9 cellular contexts compared by ENCODE assay signal in the genomic region with DNA sequence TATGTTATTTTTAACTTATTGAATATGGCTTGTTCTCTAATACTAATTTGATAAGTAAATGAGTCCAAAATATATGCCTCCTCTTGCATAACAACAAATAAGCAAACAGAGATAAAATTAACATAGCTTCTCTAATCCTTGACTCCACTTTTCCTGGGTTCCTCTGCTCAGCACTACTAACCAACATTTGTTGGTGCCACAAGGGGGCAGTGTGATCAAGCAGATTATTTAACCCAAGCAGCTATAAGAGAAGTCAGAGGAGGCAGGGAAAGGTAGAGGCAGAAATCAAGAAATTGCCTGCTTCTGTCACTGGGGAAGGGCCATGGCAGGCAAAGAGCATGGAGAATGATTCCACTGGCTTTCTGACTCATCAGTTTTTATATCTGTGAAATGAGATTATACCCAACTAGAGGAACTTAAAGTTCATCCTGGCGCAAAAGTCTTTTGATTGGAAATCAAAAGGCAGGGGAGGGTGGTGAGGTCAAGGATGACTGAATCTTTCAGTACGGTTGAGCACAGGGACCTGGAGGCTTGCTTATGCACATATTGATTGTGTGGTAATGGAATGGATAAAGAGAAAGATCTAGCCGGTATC.
DNase-seq lines count a peak whose midpoint lies in the region; ATAC-seq and TF ChIP-seq lines count a peak whose summit lies in the region.
"Had no signal": no experiment of that assay in that cellular context is flagged by ENCODE, and none has a peak within 500 bp of the region (broad histone marks: within the 10 kb centered on the region; RNA-seq: fewer than 3 reads in every experiment).

No MANE protein-coding gene starts in this region.

- BruUV-seq in OCI-LY7 (replicated peaks; lab: Mats Ljungman, UMichigan), result no TSS peak

- no peaks in the 10 kb centered on the region for H3K9me2 ChIP-seq in OCI-LY7 (ENCODE audit: insufficient read depth, low read length)

- no peaks in the 10 kb centered on the region for H3F3A ChIP-seq in neural progenitor cell (ENCODE audit: low read depth)

- H3K4me3 ChIP-seq in CD4-positive, CD25-positive, alpha-beta regulatory T cell (ENCODE audit: low read depth, low read length), result no peak overlapping the region
- H3K4me3 ChIP-seq in OCI-LY7 (ENCODE audit: low read depth, low read length, poor library complexity, severe bottlenecking), result no peak overlapping the region
- H3K4me3 ChIP-seq in fibroblast of lung (replicated peaks in 1 of 4; ENCODE audit: control extremely low read depth in 1 of 4, insufficient read depth in 1 of 4, low read depth in 3 of 4, low read length in 4 of 4), result no peak overlapping the region
- no peak overlapping the region for H3K4me3 ChIP-seq in neural progenitor cell

- peak; percentile 45 to 69 (median 55) for DNase-seq in CD4-positive, CD25-positive, alpha-beta regulatory T cell
- DNase-seq in GM19238 (ENCODE audit: insufficient read length, low spot score) (peak; percentile 3), OCI-LY7 (ENCODE audit: low spot score) (peak; percentile 56), activated T-cell treated with anti-CD3 and anti-CD28 coated beads for 4 hours (peak; percentile 66), fibroblast of lung (ENCODE audit: low read depth in 2 of 2) (peak; percentile 46 to 69), neural progenitor cell (ENCODE audit: low spot score) (peak; percentile 79), superior temporal gyrus (ENCODE audit: extremely low spot score) (peak; percentile 93)

- H3K9me3 ChIP-seq in CD4-positive, CD25-positive, alpha-beta regulatory T cell (ENCODE audit: control insufficient read depth in 2 of 2, low read length in 2 of 2), result no peaks in the 10 kb centered on the region
- H3K9me3 ChIP-seq in OCI-LY7 (ENCODE audit: low read length), result no peaks in the 10 kb centered on the region
- no peaks in the 10 kb centered on the region for H3K9me3 ChIP-seq in fibroblast of lung (ENCODE audit: control insufficient read depth, insufficient read depth, low read depth, low read length)
- no peaks in the 10 kb centered on the region for H3K9me3 ChIP-seq in neural progenitor cell (ENCODE audit: low read depth)

- intact Hi-C loops in OCI-LY7 (cut with micrococcal nuclease; ENCODE audit: unreplicated experiment), result loop anchor here (2.0 to 10.0 kb wide), 3 partner anchors 152 to 798 kb away; a partner anchor contains a TSS

- no peaks in the 10 kb centered on the region for H3K36me3 Mint-ChIP-seq in CD4-positive, CD25-positive, alpha-beta regulatory T cell
- no peaks in the 10 kb centered on the region for H3K36me3 Mint-ChIP-seq in neural progenitor cell
- H3K36me3 Mint-ChIP-seq: activated naive CD8-positive, alpha-beta T cell had no signal

- no peaks in the 10 kb centered on the region for H3K9me3 Mint-ChIP-seq in CD4-positive, CD25-positive, alpha-beta regulatory T cell
- no peaks in the 10 kb centered on the region for H3K9me3 Mint-ChIP-seq in neural progenitor cell

- H4K20me1 ChIP-seq in OCI-LY7 (ENCODE audit: insufficient read depth, low read length), result no peaks in the 10 kb centered on the region
- no peaks in the 10 kb centered on the region for H4K20me1 ChIP-seq in fibroblast of lung (ENCODE audit: control insufficient read depth, extremely low read depth, insufficient read depth, low read length)
- no peaks in the 10 kb centered on the region for H4K20me1 ChIP-seq in neural progenitor cell (ENCODE audit: low read depth)

- peaks cover 17% of the 10 kb centered on the region for H3K27me3 Mint-ChIP-seq in CD4-positive, CD25-positive, alpha-beta regulatory T cell
- peaks cover 2% of the 10 kb centered on the region for H3K27me3 Mint-ChIP-seq in neural progenitor cell (ENCODE audit: insufficient read depth, low read depth)

- H2AFZ ChIP-seq in OCI-LY7 (ENCODE audit: low read length) (no peak overlapping the region), fibroblast of lung (ENCODE audit: low read length) (no peak overlapping the region), neural progenitor cell (replicated peaks) (no peak overlapping the region)

- H3K4me1 Mint-ChIP-seq in CD4-positive, CD25-positive, alpha-beta regulatory T cell, result peaks cover 0 to 4% (median 0%) of the 10 kb centered on the region in 4 donors
- H3K4me1 Mint-ChIP-seq in neural progenitor cell, result peaks cover 7% of the 10 kb centered on the region

- ATAC-seq in CD4-positive, CD25-positive, alpha-beta regulatory T cell (ENCODE audit: low read depth in 2 of 2), result peak in 1 of 2 donors; percentile 50
- peak; percentile 67 for ATAC-seq in HG03571 (IDR thresholded peaks at IDR 0.05; ENCODE audit: unreplicated experiment)

- H3K27ac Mint-ChIP-seq in CD4-positive, CD25-positive, alpha-beta regulatory T cell, result no peak overlapping the region
- no peak overlapping the region for H3K27ac Mint-ChIP-seq in neural progenitor cell
- H3K27ac Mint-ChIP-seq: activated naive CD8-positive, alpha-beta T cell had no signal

- CTCF ChIA-PET in OCI-LY7 (lab: Charles Lee; ENCODE audit: unreplicated experiment), result interaction anchor here (0.7 kb wide), 1 partner anchor 152 kb away, joined by 4 read pairs; a partner anchor contains a TSS

- POLR2A ChIA-PET in OCI-LY7 (lab: Charles Lee), result no interaction called here

- H3K79me2 ChIP-seq in OCI-LY7 (ENCODE audit: insufficient read depth, low read depth, low read length), result no peaks in the 10 kb centered on the region
- H3K79me2 ChIP-seq in fibroblast of lung (ENCODE audit: control insufficient read depth, insufficient read depth, low read length), result no peaks in the 10 kb centered on the region
- no peaks in the 10 kb centered on the region for H3K79me2 ChIP-seq in neural progenitor cell (ENCODE audit: low read depth)

- peak; percentile 90 for TF ChIP-seq CTCF in OCI-LY7 (conservative IDR thresholded peaks at IDR 0.05; ENCODE audit: low read length)
- peak; percentile 75 to 82 for TF ChIP-seq CTCF in fibroblast of lung (conservative IDR thresholded peaks at IDR 0.05 in 1 of 2, IDR thresholded peaks at IDR 0.05 in 1 of 2; ENCODE audit: low read depth in 1 of 2, low read length in 2 of 2)
- peak; percentile 90 for TF ChIP-seq CTCF in neural progenitor cell (IDR thresholded peaks at IDR 0.05)

- no peak overlapping the region for H3K4me2 ChIP-seq in OCI-LY7 (ENCODE audit: low read length)
- H3K4me2 ChIP-seq in fibroblast of lung (ENCODE audit: extremely low read depth, insufficient read depth, low read length), result no peak overlapping the region
- H3K4me2 ChIP-seq in neural progenitor cell, result no peak overlapping the region

- no peaks in the 10 kb centered on the region for H3K36me3 ChIP-seq in CD4-positive, CD25-positive, alpha-beta regulatory T cell (ENCODE audit: control insufficient read depth, insufficient read depth, low read length)
- H3K36me3 ChIP-seq in OCI-LY7 (ENCODE audit: insufficient read depth, low read length) (no peaks in the 10 kb centered on the region), fibroblast of lung (ENCODE audit: control insufficient read depth, insufficient read depth, low read length) (no peaks in the 10 kb centered on the region), neural progenitor cell (no peaks in the 10 kb centered on the region)

- H3K9ac ChIP-seq in fibroblast of lung (ENCODE audit: insufficient read depth, low read length) (no peak overlapping the region), neural progenitor cell (no peak overlapping the region)

- no peaks in the 10 kb centered on the region for H3K4me1 ChIP-seq in CD4-positive, CD25-positive, alpha-beta regulatory T cell (ENCODE audit: control insufficient read depth, insufficient read depth, low read length, poor library complexity, severe bottlenecking)
- H3K4me1 ChIP-seq in OCI-LY7 (ENCODE audit: insufficient read depth, low read length, poor library complexity, severe bottlenecking), result no peaks in the 10 kb centered on the region
- no peaks in the 10 kb centered on the region for H3K4me1 ChIP-seq in fibroblast of lung (ENCODE audit: control insufficient read depth, extremely low read depth, insufficient read depth, low read length)
- no peaks in the 10 kb centered on the region for H3K4me1 ChIP-seq in neural progenitor cell

- H3K4me3 Mint-ChIP-seq in CD4-positive, CD25-positive, alpha-beta regulatory T cell, result no peak overlapping the region
- H3K4me3 Mint-ChIP-seq in neural progenitor cell, result no peak overlapping the region
- H3K4me3 Mint-ChIP-seq: activated naive CD8-positive, alpha-beta T cell had no signal

- peaks cover 2% of the 10 kb centered on the region for H3K27me3 ChIP-seq in CD4-positive, CD25-positive, alpha-beta regulatory T cell (ENCODE audit: control insufficient read depth, insufficient read depth, low read length)
- H3K27me3 ChIP-seq in fibroblast of lung (ENCODE audit: control insufficient read depth, insufficient read depth, low read length) (no peaks in the 10 kb centered on the region), neural progenitor cell (no peaks in the 10 kb centered on the region)

- H3K27ac ChIP-seq in CD4-positive, CD25-positive, alpha-beta regulatory T cell (ENCODE audit: insufficient read depth, low read length, poor library complexity, severe bottlenecking), result no peak overlapping the region
- H3K27ac ChIP-seq in OCI-LY7 (ENCODE audit: low read depth, low read length, poor library complexity, severe bottlenecking), result no peak overlapping the region
- H3K27ac ChIP-seq in fibroblast of lung (ENCODE audit: insufficient read depth, low read length), result no peak overlapping the region
- H3K27ac ChIP-seq in neural progenitor cell, result no peak overlapping the region

Comparison
In these comparisons a context has a peak if more than half of its experiments do, and no peak if none do; other contexts are left out.
1. DNase-seq: peak in every context shown above with its lines; median percentile 93 in superior temporal gyrus; 79 in neural progenitor cell; 66 in activated T-cell treated with anti-CD3 and anti-CD28 coated beads for 4 hours; 58 in fibroblast of lung; 56 in OCI-LY7; 55 in CD4-positive, CD25-positive, alpha-beta regulatory T cell; 3 in GM19238.